ENCODE assay signal across 10 cellular contexts in genomic region chr2:20676353-20677215, GRCh38. TPM values are rescaled to one million over a fixed set of nuclear protein-coding genes. Genes with fewer than 3 reads are reported as not detected.
DNase-seq lines count a peak whose midpoint lies in the region; ATAC-seq and TF ChIP-seq lines count a peak whose summit lies in the region.
"Had no signal": no experiment of that assay in that cellular context is flagged by ENCODE, and none has a peak within 500 bp of the region (broad histone marks: within the 10 kb centered on the region; RNA-seq: fewer than 3 reads in every experiment).

No MANE protein-coding gene starts in this region.

- H2AFZ ChIP-seq in mammary epithelial cell (ENCODE audit: low read depth, low read length), result no peak overlapping the region

- no peak overlapping the region for H3K4me2 ChIP-seq in mammary epithelial cell (ENCODE audit: insufficient read depth, low read depth, low read length)

- intact Hi-C loops in mammary epithelial cell (cut with micrococcal nuclease), result no loop called here

- TF ChIP-seq CTCF in GM12865 (IDR thresholded peaks at IDR 0.05; ENCODE audit: insufficient read depth, low read depth, low read length, missing control alignments) (peak; percentile 23), mammary epithelial cell (conservative IDR thresholded peaks at IDR 0.05 in 1 of 2, IDR thresholded peaks at IDR 0.05 in 1 of 2; ENCODE audit: extremely low read depth in 1 of 2, insufficient read depth in 1 of 2, low read depth in 1 of 2, low read length in 2 of 2) (peak in 1 of 2 donors; percentile 4)

- no peak overlapping the region for H3K27ac ChIP-seq in mammary epithelial cell (ENCODE audit: insufficient read depth, low read depth, low read length)

- no peaks in the 10 kb centered on the region for H3K9me3 ChIP-seq in mammary epithelial cell (replicated peaks; ENCODE audit: insufficient read depth, low read length)

- dilution Hi-C loops in mammary epithelial cell (cut with HindIII; ENCODE audit: low sequenced_read_pairs), result no loop called here

- 91% methylated on average over 11 of the region's 12 CpGs for WGBS in mammary epithelial cell (ENCODE audit: low coverage, missing lambda C conversion rate)

- in situ Hi-C loops in mammary epithelial cell (cut with MboI; ENCODE audit: low sequenced_read_pairs in 2 of 2), result no loop called here

- peaks cover 3% of the 10 kb centered on the region for H3K27me3 ChIP-seq in mammary epithelial cell (ENCODE audit: insufficient read depth, low read length)

- H4K20me1 ChIP-seq in mammary epithelial cell (ENCODE audit: insufficient read depth, low read length), result no peaks in the 10 kb centered on the region

- H3K4me1 ChIP-seq in mammary epithelial cell (ENCODE audit: insufficient read depth, low read length), result no peaks in the 10 kb centered on the region

- H3K9ac ChIP-seq in mammary epithelial cell (ENCODE audit: insufficient read depth, low read length), result no peak overlapping the region

- no peaks in the 10 kb centered on the region for H3K79me2 ChIP-seq in mammary epithelial cell (ENCODE audit: insufficient read depth, low read length)

- no peaks in the 10 kb centered on the region for H3K36me3 ChIP-seq in mammary epithelial cell (ENCODE audit: insufficient read depth, low read length)

- BruUV-seq in mammary epithelial cell (replicated peaks; lab: Mats Ljungman, UMichigan), result no TSS peak

- ATAC-seq in GM21526 (IDR thresholded peaks at IDR 0.05; ENCODE audit: low FRiP score, unreplicated experiment) (peak; percentile 84), HG03521 (IDR thresholded peaks at IDR 0.05; ENCODE audit: unreplicated experiment) (peak; percentile 42)

- DNase-seq in GM12865 (ENCODE audit: low read depth) (peak; percentile 93), iPS-NIHi7 (ENCODE audit: extremely low spot score) (peak; percentile 35), Ammon's horn (ENCODE audit: low spot score) (no peak), mammary epithelial cell (no peak), HUDEP-2 (lab: John Stamatoyannopoulos, UW; ENCODE audit: unreplicated experiment in 76 of 76) (no peak), cortex of kidney (lab: John Stamatoyannopoulos, UW) (no peak)
- DNase-seq: GDM1 had no signal

- CTCF ChIA-PET in mammary epithelial cell (lab: Charles Lee; ENCODE audit: low non-redundant PET), result interaction anchor here (0.5 to 0.6 kb wide), 2 partner anchors 15 to 379 kb away, joined by 3 to 5 read pairs; no protein-coding TSS in a partner anchor

- H3K4me3 ChIP-seq in GM12865 (ENCODE audit: low read depth, low read length) (no peak overlapping the region; the same call in 1 of the 2 replicates), mammary epithelial cell (replicated peaks in 1 of 3; ENCODE audit: insufficient read depth in 1 of 3, low read depth in 2 of 3, low read length in 3 of 3) (no peak overlapping the region)

RNA-seq across cellular contexts. Expression of gene GDF7, which starts 9.6 kb away (rescaled TPM):
- total RNA-seq in mammary epithelial cell, result under 1 TPM in 1 of 2 donors, not detected in 1; under 0.01 TPM
- polyA plus RNA-seq in mammary epithelial cell, result not detected
- not detected for polyA minus RNA-seq in mammary epithelial cell
- total RNA-seq: myocyte had no signal

RNA-seq across cellular contexts. Expression of gene HS1BP3, which starts 25.7 kb away (rescaled TPM):
- total RNA-seq in mammary epithelial cell, result 10 to 100 TPM; 20.5 to 26.5 TPM
- 13.4 TPM for polyA plus RNA-seq in mammary epithelial cell
- 27.1 TPM for polyA minus RNA-seq in mammary epithelial cell

Comparison
In these comparisons a context has a peak if more than half of its experiments do, and no peak if none do; other contexts are left out.
1. DNase-seq: peak in GM12865 (single experiment) and iPS-NIHi7 (single experiment); none in Ammon's horn (single experiment), mammary epithelial cell (single experiment), HUDEP-2 (0 of 76) and cortex of kidney (single experiment).